ENCODE assay signal across 13 cellular contexts in genomic region chr16:62068747-62069146, GRCh38. TPM values are rescaled to one million over a fixed set of nuclear protein-coding genes. Genes with fewer than 3 reads are reported as not detected.
DNase-seq lines count a peak whose midpoint lies in the region; ATAC-seq, FAIRE-seq and TF ChIP-seq lines count a peak whose summit lies in the region.
"Had no signal": no experiment of that assay in that cellular context is flagged by ENCODE, and none has a peak within 500 bp of the region (broad histone marks: within the 10 kb centered on the region; RNA-seq: fewer than 3 reads in every experiment).

No MANE protein-coding gene starts in this region.

- in situ Hi-C loops in K562 (cut with MboI): no loop called here

- ATAC-seq in GM18498 (IDR thresholded peaks at IDR 0.05; ENCODE audit: unreplicated experiment): peak; percentile 45
- ATAC-seq in K562: no peak
- ATAC-seq in body of pancreas: no peak
- no peak for ATAC-seq in GM19455 (IDR thresholded peaks at IDR 0.05; ENCODE audit: unreplicated experiment)
- ATAC-seq: activated T-cell treated with anti-CD3 and anti-CD28 coated beads, Interleukin-2, amount 50 U/mL, for 4 hours had no signal

- no peaks in the 10 kb centered on the region for H3K9me2 ChIP-seq in Loucy (replicated peaks; ENCODE audit: low read depth, low read length)

- H3F3A ChIP-seq in Loucy (ENCODE audit: low read depth): no peaks in the 10 kb centered on the region

- H3K9ac ChIP-seq in Loucy (ENCODE audit: low read depth, low read length, poor library complexity, severe bottlenecking) (no peak overlapping the region), K562 (ENCODE audit: insufficient read depth in 1 of 2, low read depth in 2 of 2, low read length in 2 of 2) (no peak overlapping the region)

- no TSS peak for BruUV-seq in K562 (replicated peaks; lab: Mats Ljungman, UMichigan)

- POLR2A ChIA-PET in K562 (lab: Yijun Ruan, JAX): no interaction called here

- WGBS in K562 (ENCODE audit: insufficient coverage, low coverage, missing lambda C conversion rate): 8% methylated on average over 1 of the region's 1 CpG
- 71 to 95% methylated on average over 1 of the region's 1 CpG for whole genome bisulfite sequencing in body of pancreas, 2 donors

- no peak for TF ChIP-seq EP300 in K562 (IDR thresholded peaks at IDR 0.05; ENCODE audit: low read length)

- no peaks in the 10 kb centered on the region for H3K79me2 ChIP-seq in Loucy (ENCODE audit: insufficient read depth, low read length)
- H3K79me2 ChIP-seq in K562 (ENCODE audit: control insufficient read depth, insufficient read depth, low read length): no peaks in the 10 kb centered on the region

- CTCF ChIA-PET in K562 (lab: Yijun Ruan, JAX; ENCODE audit: low intra/inter-chr PET ratio): no interaction called here

- TF ChIP-seq RAD21 in K562 (CRISPR knock-in tag; conservative IDR thresholded peaks at IDR 0.05 in 1 of 2, IDR thresholded peaks at IDR 0.05 in 1 of 2): no peak

- no peaks in the 10 kb centered on the region for H3K9me1 ChIP-seq in K562 (ENCODE audit: control insufficient read depth, insufficient read depth, low read length)

- no peak overlapping the region for H3K4me2 ChIP-seq in Loucy (ENCODE audit: low read depth, low read length, poor library complexity, severe bottlenecking)
- no peak overlapping the region for H3K4me2 ChIP-seq in K562 (ENCODE audit: insufficient read depth, low read length)

- H3K9me3 ChIP-seq in Loucy (ENCODE audit: insufficient read depth, low read depth, low read length): no peaks in the 10 kb centered on the region; the same call in 1 of the 2 replicates
- H3K9me3 ChIP-seq in K562 (replicated peaks; ENCODE audit: control insufficient read depth, insufficient read depth, low read depth, low read length): no peaks in the 10 kb centered on the region
- H3K9me3 ChIP-seq in body of pancreas: no peaks in the 10 kb centered on the region
- H3K9me3 ChIP-seq in ascending aorta: no peaks in the 10 kb centered on the region

- H3K27me3 ChIP-seq in Loucy (ENCODE audit: insufficient read depth, low read length, poor library complexity, severe bottlenecking) (no peaks in the 10 kb centered on the region), K562 (ENCODE audit: control insufficient read depth in 2 of 2, insufficient read depth in 2 of 2, low read length in 2 of 2) (no peaks in the 10 kb centered on the region), body of pancreas (no peaks in the 10 kb centered on the region), ascending aorta (no peaks in the 10 kb centered on the region)

- H3K4me3 ChIP-seq in Loucy (ENCODE audit: low read length, poor library complexity, severe bottlenecking) (no peak overlapping the region), K562 (no peak overlapping the region), body of pancreas (no peak overlapping the region), ascending aorta (no peak overlapping the region)

- H3K36me3 ChIP-seq in Loucy (ENCODE audit: insufficient read depth, low read length) (no peaks in the 10 kb centered on the region), K562 (ENCODE audit: control insufficient read depth, insufficient read depth, low read length) (no peaks in the 10 kb centered on the region), body of pancreas (replicated peaks in 1 of 2; ENCODE audit: insufficient read depth in 1 of 2, low read depth in 2 of 2) (no peaks in the 10 kb centered on the region), ascending aorta (no peaks in the 10 kb centered on the region)

- H2AFZ ChIP-seq in Loucy (ENCODE audit: low read length): no peak overlapping the region
- H2AFZ ChIP-seq in K562 (ENCODE audit: low read depth, low read length): no peak overlapping the region

- TF ChIP-seq CTCF in Loucy (conservative IDR thresholded peaks at IDR 0.05; ENCODE audit: low read length) (peak; percentile 51), K562 (IDR thresholded peaks at IDR 0.05 in 2 of 3, conservative IDR thresholded peaks at IDR 0.05 in 1 of 3; ENCODE audit: insufficient read depth in 2 of 3, low read depth in 1 of 3, low read length in 3 of 3) (peak in 1 of 3 experiments; percentile 34; a peak in 1 of 6 replicates), body of pancreas (IDR thresholded peaks at IDR 0.05) (no peak), ascending aorta (IDR thresholded peaks at IDR 0.05) (no peak)

- no peak for FAIRE-seq in K562 (lab: Jason Lieb, UNC)
- FAIRE-seq: HTR-8/SVneo had no signal

- H3K27ac ChIP-seq in K562 (ENCODE audit: extremely low read depth, low read depth, low read length) (no peak overlapping the region), body of pancreas (no peak overlapping the region), ascending aorta (no peak overlapping the region)

- H3K4me1 ChIP-seq in Loucy (ENCODE audit: insufficient read depth, low read length, poor library complexity, severe bottlenecking) (no peaks in the 10 kb centered on the region), K562 (replicated peaks in 1 of 2; ENCODE audit: control insufficient read depth in 2 of 2, insufficient read depth in 2 of 2, low read length in 2 of 2) (no peaks in the 10 kb centered on the region), body of pancreas (no peaks in the 10 kb centered on the region), ascending aorta (no peaks in the 10 kb centered on the region)

- intact Hi-C loops in K562 (cut with micrococcal nuclease) (no loop called here), body of pancreas (cut with DNase I) (no loop called here), ascending aorta (cut with DNase I) (no loop called here)

- TF ChIP-seq POLR2A in K562 (conservative IDR thresholded peaks at IDR 0.05) (no peak), body of pancreas (IDR thresholded peaks at IDR 0.05) (no peak)

- peak; percentile 11 to 13 for DNase-seq in AML-193 (lab: John Stamatoyannopoulos, UW)
- DNase-seq in K562 (ENCODE audit: extremely low read depth in 1 of 4, low spot score in 3 of 4): peak; percentile 16 to 48 (median 34)
- no peak for DNase-seq in anterior cingulate cortex (lab: John Stamatoyannopoulos, UW)
- no peak for DNase-seq in body of pancreas
- no peak for DNase-seq in ascending aorta (ENCODE audit: low spot score in 2 of 2)
- DNase-seq: activated T-cell treated with anti-CD3 and anti-CD28 coated beads, Interleukin-2, amount 50 U/mL, for 4 hours; HCEC 1CT; NCI-H345 had no signal

- H4K20me1 ChIP-seq in Loucy (ENCODE audit: insufficient read depth, low read length, poor library complexity, severe bottlenecking) (no peaks in the 10 kb centered on the region), K562 (replicated peaks; ENCODE audit: control insufficient read depth, insufficient read depth, low read length) (no peaks in the 10 kb centered on the region)

TF ChIP-seq in K562, 482 proteins besides CTCF, POLR2A, EP300 and RAD21 (continues in another document):
- TF ChIP-seq SPI1 (IDR thresholded peaks at IDR 0.05; ENCODE audit: borderline replicate concordance, low read depth, low read length) (no peak), SRSF7 (optimal IDR thresholded peaks at IDR 0.05; ENCODE audit: low read depth, low read length) (no peak), SRF (CRISPR knock-in tag; IDR thresholded peaks at IDR 0.05) (no peak), STAT5A (IDR thresholded peaks at IDR 0.05; ENCODE audit: borderline replicate concordance, low read length) (no peak), RFX5 (IDR thresholded peaks at IDR 0.05; ENCODE audit: low read depth, low read length) (no peak), ZNF436 (CRISPR knock-in tag; IDR thresholded peaks at IDR 0.05) (no peak), FOXP4 (CRISPR knock-in tag; IDR thresholded peaks at IDR 0.05; ENCODE audit: borderline replicate concordance) (no peak), RBM25 (IDR thresholded peaks at IDR 0.05; ENCODE audit: low read depth, low read length, severe bottlenecking) (no peak), MIER1 (IDR thresholded peaks at IDR 0.05; ENCODE audit: low read depth) (no peak), ZNF764 (CRISPR knock-in tag; IDR thresholded peaks at IDR 0.05; ENCODE audit: low read depth) (no peak), ZNF583 (CRISPR knock-in tag; IDR thresholded peaks at IDR 0.05) (no peak), SREBF2 (CRISPR knock-in tag; IDR thresholded peaks at IDR 0.05) (no peak)

RNA-seq across cellular contexts. Expression of gene CDH8, which starts 32.5 kb away (rescaled TPM):
- 0.76 TPM in 1 of 2 replicates, not detected in the other for total RNA-seq in K562 (2011; cell fraction: chromatin; rRNA removed; ENCODE audit: low replicate concordance)
- 0.83 and 1.3 TPM in 2 replicates for total RNA-seq in K562 (2011; cell fraction: nucleolus; rRNA removed)
- 1.3 TPM in 1 of 2 replicates, not detected in the other for total RNA-seq in K562 (2011; cell fraction: nucleoplasm; rRNA removed)
- total RNA-seq in K562 (2014; rRNA removed): not detected in 2 replicates
- total RNA-seq in K562 (2014; rRNA removed; fragmentation: Illumina TruSeq; extraction: Trizol): not detected in 2 replicates
- total RNA-seq in K562 (2015; rRNA removed; fragmentation: Illumina TruSeq; extraction: Trizol): 0.98 TPM in 1 of 2 replicates, not detected in the other
- total RNA-seq in K562 (2021): 1.1 and 1.4 TPM in 2 replicates
- polyA plus RNA-seq in K562 (2011; rRNA removed): 0.42 TPM in 1 of 2 replicates, not detected in the other
- polyA plus RNA-seq in K562 (2011; cell fraction: cytosol; rRNA removed): 0.19 TPM in 1 of 2 replicates, not detected in the other
- polyA plus RNA-seq in K562 (2011; cell fraction: nucleus; rRNA removed): not detected in 2 replicates
- 0.46 TPM in 1 of 2 replicates, not detected in the other for polyA plus RNA-seq in K562 (2012)
- polyA plus RNA-seq in K562 (2014; fragmentation: Illumina TruSeq; extraction: Trizol): not detected in 2 replicates
- under 1 TPM; 0.22 to 0.39 TPM for polyA plus RNA-seq in K562 (2014; fragmentation: Nextera tagmentation; extraction: Ambion mirVana)
- not detected in 2 replicates for polyA plus RNA-seq in K562 (2014; rRNA removed)
- not detected in 2 replicates for polyA minus RNA-seq in K562 (2011; rRNA and poly(A)+ RNA removed)
- 1.8 TPM in 1 of 2 replicates, not detected in the other for polyA minus RNA-seq in K562 (2011; cell fraction: cytosol; rRNA and poly(A)+ RNA removed)
- 2.0 TPM in 1 of 2 replicates, not detected in the other for polyA minus RNA-seq in K562 (2011; cell fraction: nucleus; rRNA and poly(A)+ RNA removed)
- not detected for total RNA-seq in body of pancreas
- total RNA-seq in ascending aorta: not detected
- total RNA-seq: activated T-cell treated with anti-CD3 and anti-CD28 coated beads, Interleukin-2, amount 50 U/mL, for 4 hours had no signal
- polyA plus RNA-seq: CD14-positive monocyte had no signal

Comparison
In these comparisons a context has a peak if more than half of its experiments do, and no peak if none do; other contexts are left out.
1. DNase-seq: peak in AML-193 (2 of 2) and K562 (4 of 4); none in anterior cingulate cortex (0 of 58), body of pancreas (0 of 4) and ascending aorta (0 of 2).